In the genomic region with DNA sequence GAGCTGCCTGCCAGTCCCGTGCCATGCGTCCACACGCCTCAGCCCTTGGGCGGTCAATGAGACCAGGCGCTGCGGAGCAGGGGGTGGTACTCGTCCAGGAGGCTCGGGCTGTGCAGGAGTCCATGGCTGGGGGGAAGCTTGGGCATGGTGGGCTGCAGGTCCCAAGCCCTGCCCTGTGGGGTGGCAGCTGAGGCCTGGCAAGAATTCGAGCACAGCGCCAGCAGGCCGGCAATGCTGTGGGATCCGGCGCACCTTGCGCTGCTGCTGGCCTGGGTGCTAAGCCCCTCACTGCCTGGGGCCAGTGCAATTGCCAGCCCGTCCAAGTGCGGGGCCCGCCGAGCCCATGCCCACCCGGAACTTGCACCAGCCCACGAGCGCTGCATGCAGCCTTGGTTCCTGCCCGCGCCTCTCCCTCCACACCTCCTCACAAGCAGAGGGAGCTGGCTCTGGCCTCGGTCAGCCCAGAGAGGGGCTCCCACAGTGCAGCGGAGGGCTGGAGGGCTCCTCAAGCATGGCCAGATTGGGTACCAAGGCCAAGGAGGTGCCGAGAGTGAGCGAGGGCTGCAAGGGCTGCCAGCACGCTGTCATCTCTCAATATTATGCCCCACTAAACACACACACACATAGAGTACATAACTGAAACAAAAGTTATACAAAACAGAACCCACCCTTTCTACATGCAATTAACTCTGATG, we compare ENCODE assay signal across 27 cellular contexts.
"Had no signal": no experiment of that assay in that cellular context is flagged by ENCODE, and none has a peak within 500 bp of the region (broad histone marks: within the 10 kb centered on the region; RNA-seq: fewer than 3 reads in every experiment).

No MANE protein-coding gene starts in this region.

- H3K4me3 ChIP-seq: heart right ventricle, hepatocyte, left lung, lower lobe of right lung, stomach, testis, thyroid gland, transverse colon, upper lobe of left lung had no signal

- FAIRE-seq: islet of Langerhans, kidney, urothelium cell line had no signal

- H3K4me2 ChIP-seq: hepatocyte had no signal

- H3K4me1 ChIP-seq: heart right ventricle, left lung, lower lobe of right lung, stomach, testis, thyroid gland, transverse colon, upper lobe of left lung had no signal

- ATAC-seq: left colon; left lung; lower lobe of right lung; naive thymus-derived CD8-positive, alpha-beta T cell; right cardiac atrium; stimulated activated naive B cell treated with anti-CD40 and anti-IgM and Interleukin-4, amounts not matched to agents 10 μg/mL and 1 μg/mL and 100 μg/mL, for 72 hours; stimulated activated naive CD8-positive, alpha-beta T cell treated with anti-CD3 and anti-CD28 coated beads, Interleukin-15, Interleukin-2, amounts not matched to agents 100 U/mL and 50 U/mL, for 24 hours had no signal

- DNase-seq: heart right ventricle; immature natural killer cell; kidney; left colon; left lung; lower lobe of right lung; mammary epithelial cell; mesenchymal stem cell; naive thymus-derived CD8-positive, alpha-beta T cell; occipital lobe; retina; right cardiac atrium; stimulated activated CD4-positive, alpha-beta T cell treated with anti-CD3 and anti-CD28 coated beads, Interleukin-12 subunit alpha, Interleukin-12 subunit beta, amount 100 ng/mL, for 4 hours; stimulated activated CD4-positive, alpha-beta T cell treated with anti-CD3 and anti-CD28 coated beads, Interleukin-15, amount 100 ng/mL, for 24 hours; stimulated activated CD4-positive, alpha-beta T cell treated with anti-CD3 and anti-CD28 coated beads, Interleukin-2, amount 100 ng/mL, for 24 hours; stimulated activated CD4-positive, alpha-beta T cell treated with anti-CD3 and anti-CD28 coated beads, Interleukin-4, amount 100 ng/mL, for 1 hour; stimulated activated naive B cell treated with anti-CD40 and anti-IgM and Interleukin-4, amounts not matched to agents 10 μg/mL and 1 μg/mL and 100 μg/mL, for 72 hours; stimulated activated naive CD8-positive, alpha-beta T cell treated with anti-CD3 and anti-CD28 coated beads, Interleukin-15, Interleukin-2, amounts not matched to agents 100 U/mL and 50 U/mL, for 24 hours; stomach; testis; thyroid gland; transverse colon had no signal

- H3K27me3 ChIP-seq: hepatocyte, left lung, neutrophil, stomach, testis, thyroid gland, transverse colon, upper lobe of left lung had no signal

- H3K79me2 ChIP-seq: hepatocyte had no signal

- H3K9me3 ChIP-seq: lower lobe of right lung, neutrophil, testis, thyroid gland, transverse colon, upper lobe of left lung had no signal

- H3K36me3 ChIP-seq: heart right ventricle, left lung, lower lobe of right lung, neutrophil, stomach, thyroid gland, transverse colon, upper lobe of left lung had no signal

- H3K27ac ChIP-seq: heart right ventricle, hepatocyte, left lung, lower lobe of right lung, neutrophil, stomach, testis, thyroid gland, transverse colon, upper lobe of left lung had no signal

- H2AFZ ChIP-seq: hepatocyte had no signal
